ENCODE assay signal across 1 cellular context in genomic region chr22:29912605-29913398, GRCh38.
TF ChIP-seq lines count a peak whose summit lies in the region.

No MANE protein-coding gene starts in this region.

TF ChIP-seq in HEK293, 187 proteins besides CTCF, POLR2A, EP300 and RAD21 (continued from another document):
- TF ChIP-seq ZNF18 (tag by site-specific recombination; IDR thresholded peaks at IDR 0.05) = no peak
- no peak for TF ChIP-seq ZNF350 (tag by site-specific recombination; IDR thresholded peaks at IDR 0.05)
TF ChIP-seq in HEK293: peak in this region for 8.
